29 cellular contexts compared by ENCODE assay signal in the genomic region with DNA sequence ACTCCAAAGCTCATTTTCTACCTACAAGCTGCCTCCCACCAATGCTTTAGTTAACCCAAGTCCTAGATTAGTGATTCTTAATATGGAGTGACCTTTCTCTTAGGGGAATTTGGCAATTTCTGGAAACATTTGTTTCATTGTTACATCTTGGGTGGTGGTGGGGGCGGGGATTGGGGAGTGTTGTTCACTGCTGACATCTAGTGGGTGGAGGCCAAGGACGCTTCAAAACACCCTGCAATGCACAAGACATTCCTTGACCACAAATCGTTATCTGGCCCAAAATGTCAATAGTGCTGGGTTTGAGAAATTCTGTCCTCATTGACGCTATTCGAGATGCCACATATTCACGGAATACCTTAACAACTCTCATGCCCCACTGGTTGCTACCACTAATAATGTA.
DNase-seq lines count a peak whose midpoint lies in the region; ATAC-seq and TF ChIP-seq lines count a peak whose summit lies in the region.
"Had no signal": no experiment of that assay in that cellular context is flagged by ENCODE, and none has a peak within 500 bp of the region (broad histone marks: within the 10 kb centered on the region; RNA-seq: fewer than 3 reads in every experiment).

No MANE protein-coding gene starts in this region.

- H3K4me3 ChIP-seq in DND-41 (ENCODE audit: low read depth in 1 of 2, low read length in 2 of 2) (no peak overlapping the region), OCI-LY1 (ENCODE audit: low read depth, low read length, poor library complexity, severe bottlenecking) (no peak overlapping the region), tibial artery (no peak overlapping the region)
- H3K4me3 ChIP-seq: adrenal gland, BLaER1, body of pancreas, GM12878, GM23338, left lung, skin epidermis, transverse colon had no signal

- H3K9me3 Mint-ChIP-seq in activated naive CD8-positive, alpha-beta T cell treated with anti-CD3 and anti-CD28 coated beads for 36 hours: peaks cover 2% of the 10 kb centered on the region
- H3K9me3 Mint-ChIP-seq in MCF 10A (ENCODE audit: unreplicated experiment): peaks cover 22% of the 10 kb centered on the region

- H3K9me3 ChIP-seq in DND-41 (ENCODE audit: insufficient read depth, low read length, severe bottlenecking) (no peaks in the 10 kb centered on the region), OCI-LY1 (ENCODE audit: low read length) (no peaks in the 10 kb centered on the region), tibial artery (no peaks in the 10 kb centered on the region)
- H3K9me3 ChIP-seq: adrenal gland, BLaER1, body of pancreas, transverse colon had no signal

- no peak overlapping the region for H3K4me3 Mint-ChIP-seq in activated naive CD8-positive, alpha-beta T cell treated with anti-CD3 and anti-CD28 coated beads for 36 hours
- no peak overlapping the region for H3K4me3 Mint-ChIP-seq in MCF 10A (ENCODE audit: unreplicated experiment)
- H3K4me3 Mint-ChIP-seq: GM23338; mesothelial cell of epicardium; naive thymus-derived CD8-positive, alpha-beta T cell; stimulated activated naive CD8-positive, alpha-beta T cell treated with anti-CD3 and anti-CD28 coated beads, Interleukin-15, amount 100 ng/mL, for 72 hours; T-cell had no signal

- no peak for ATAC-seq in DND-41 (ENCODE audit: insufficient read depth, low read depth)
- ATAC-seq: body of pancreas; GM12878; GM23338; left lung; naive thymus-derived CD8-positive, alpha-beta T cell; stimulated activated naive CD8-positive, alpha-beta T cell treated with anti-CD3 and anti-CD28 coated beads, Interleukin-15, amount 100 ng/mL, for 72 hours; T-cell had no signal

- no peaks in the 10 kb centered on the region for H3K27me3 ChIP-seq in DND-41 (ENCODE audit: insufficient read depth, low read length, poor library complexity)
- H3K27me3 ChIP-seq in OCI-LY1 (ENCODE audit: insufficient read depth, low read length): no peaks in the 10 kb centered on the region
- no peaks in the 10 kb centered on the region for H3K27me3 ChIP-seq in tibial artery
- H3K27me3 ChIP-seq: adrenal gland, BLaER1, body of pancreas, left lung, transverse colon had no signal

- H3K4me1 ChIP-seq in DND-41 (ENCODE audit: insufficient read depth, low read length) (no peaks in the 10 kb centered on the region), OCI-LY1 (ENCODE audit: insufficient read depth, low read length, severe bottlenecking) (no peaks in the 10 kb centered on the region), tibial artery (no peaks in the 10 kb centered on the region)
- H3K4me1 ChIP-seq: adrenal gland, body of pancreas, left lung, transverse colon had no signal

- H3K9me2 ChIP-seq in OCI-LY1 (ENCODE audit: low read depth, low read length): no peaks in the 10 kb centered on the region

- no peaks in the 10 kb centered on the region for H3K4me1 Mint-ChIP-seq in activated naive CD8-positive, alpha-beta T cell treated with anti-CD3 and anti-CD28 coated beads for 36 hours
- H3K4me1 Mint-ChIP-seq in MCF 10A (ENCODE audit: insufficient read depth, unreplicated experiment): no peaks in the 10 kb centered on the region
- H3K4me1 Mint-ChIP-seq: GM23338; naive thymus-derived CD8-positive, alpha-beta T cell; stimulated activated naive CD8-positive, alpha-beta T cell treated with anti-CD3 and anti-CD28 coated beads, Interleukin-15, amount 100 ng/mL, for 72 hours; T-cell had no signal

- no TSS peak for BruUV-seq in MCF 10A (replicated peaks; lab: Mats Ljungman, UMichigan)

- H3K27me3 Mint-ChIP-seq in activated naive CD8-positive, alpha-beta T cell treated with anti-CD3 and anti-CD28 coated beads for 36 hours: no peaks in the 10 kb centered on the region
- no peaks in the 10 kb centered on the region for H3K27me3 Mint-ChIP-seq in MCF 10A (ENCODE audit: insufficient read depth, unreplicated experiment)
- H3K27me3 Mint-ChIP-seq: stimulated activated naive CD8-positive, alpha-beta T cell treated with anti-CD3 and anti-CD28 coated beads, Interleukin-15, amount 100 ng/mL, for 72 hours; T-cell had no signal

- H3K27ac ChIP-seq in 22Rv1: no peak overlapping the region
- H3K27ac ChIP-seq in DND-41 (ENCODE audit: low read length): no peak overlapping the region
- H3K27ac ChIP-seq in OCI-LY1 (ENCODE audit: low read depth, low read length, poor library complexity, severe bottlenecking): no peak overlapping the region
- H3K27ac ChIP-seq in tibial artery: no peak overlapping the region
- H3K27ac ChIP-seq: adrenal gland, BLaER1, body of pancreas, left lung, skin epidermis, transverse colon had no signal

- TF ChIP-seq CTCF in 22Rv1 (IDR thresholded peaks at IDR 0.05) (peak; percentile 49), DND-41 (IDR thresholded peaks at IDR 0.05; ENCODE audit: borderline replicate concordance, extremely low read depth, low read length, poor library complexity, severe bottlenecking) (peak; percentile 31), OCI-LY1 (IDR thresholded peaks at IDR 0.05; ENCODE audit: low read length) (peak; percentile 27), tibial artery (IDR thresholded peaks at IDR 0.05) (no peak), MCF 10A (IDR thresholded peaks at IDR 0.05; ENCODE audit: unreplicated experiment) (no peak)

- CTCF ChIA-PET in MCF 10A (lab: Yijun Ruan, JAX): interaction anchor here (0.7 kb wide), 1 partner anchor 933 kb away, joined by 3 read pairs; no protein-coding TSS in a partner anchor

- H3K79me2 ChIP-seq in DND-41 (ENCODE audit: insufficient read depth, low read length) (no peaks in the 10 kb centered on the region), OCI-LY1 (ENCODE audit: insufficient read depth, low read length) (no peaks in the 10 kb centered on the region)

- H4K20me1 ChIP-seq in DND-41 (ENCODE audit: insufficient read depth, low read length) (no peaks in the 10 kb centered on the region), OCI-LY1 (ENCODE audit: insufficient read depth, low read length) (no peaks in the 10 kb centered on the region)
- H4K20me1 ChIP-seq: BLaER1 had no signal

- H3K9ac ChIP-seq in DND-41 (ENCODE audit: low read depth, low read length) (no peak overlapping the region), OCI-LY1 (ENCODE audit: low read length) (no peak overlapping the region)
- H3K9ac ChIP-seq: BLaER1 had no signal

- no peaks in the 10 kb centered on the region for H3F3A ChIP-seq in OCI-LY1 (ENCODE audit: insufficient read depth, low read length)

- POLR2A ChIA-PET in MCF 10A (lab: Yijun Ruan, JAX): no interaction called here

- no peaks in the 10 kb centered on the region for H3K36me3 Mint-ChIP-seq in activated naive CD8-positive, alpha-beta T cell treated with anti-CD3 and anti-CD28 coated beads for 36 hours
- H3K36me3 Mint-ChIP-seq in MCF 10A (ENCODE audit: insufficient read depth, unreplicated experiment): no peaks in the 10 kb centered on the region
- H3K36me3 Mint-ChIP-seq: mesothelial cell of epicardium, T-cell had no signal

- H3K27ac Mint-ChIP-seq in activated naive CD8-positive, alpha-beta T cell treated with anti-CD3 and anti-CD28 coated beads for 36 hours: no peak overlapping the region
- no peak overlapping the region for H3K27ac Mint-ChIP-seq in MCF 10A (ENCODE audit: low read depth, unreplicated experiment)
- H3K27ac Mint-ChIP-seq: GM23338; mesothelial cell of epicardium; naive thymus-derived CD8-positive, alpha-beta T cell; stimulated activated naive CD8-positive, alpha-beta T cell treated with anti-CD3 and anti-CD28 coated beads, Interleukin-15, amount 100 ng/mL, for 72 hours; T-cell had no signal

- intact Hi-C loops in tibial artery (cut with DNase I; ENCODE audit: low total_unique reads) (no loop called here), MCF 10A (cut with micrococcal nuclease) (no loop called here)

- H3K4me2 ChIP-seq in DND-41 (ENCODE audit: insufficient read depth, low read length) (no peak overlapping the region), OCI-LY1 (ENCODE audit: low read length) (no peak overlapping the region)
- H3K4me2 ChIP-seq: BLaER1, GM23338 had no signal

- DNase-seq in DND-41 (no peak), medulla oblongata (ENCODE audit: extremely low spot score) (peak; percentile 3), tibial artery (no peak), MCF 10A (ENCODE audit: unreplicated experiment) (no peak)
- no peak for DNase-seq in activated naive CD8-positive, alpha-beta T cell treated with anti-CD3 and anti-CD28 coated beads for 36 hours
- DNase-seq: activated CD4-positive, alpha-beta T cell treated with anti-CD3 and anti-CD28 coated beads, Interleukin-2, amount 50 U/mL, for 4 hours; activated naive CD4-positive, alpha-beta T cell treated with Interleukin-2 at 50 U/mL for 16 hours; body of pancreas; EL; IMR-90; left lung; naive thymus-derived CD8-positive, alpha-beta T cell; NCI-H1105 treated with DMSO at 0.1 percent for 48 hours; NCI-H2029 treated with DMSO at 0.1 percent for 48 hours; NCI-H2227 treated with DMSO at 0.1 percent for 48 hours; NCI-H526 treated with DMSO at 0.1 percent for 48 hours; occipital lobe; SHP77 treated with DMSO at 0.1 percent for 48 hours; stimulated activated naive CD8-positive, alpha-beta T cell treated with anti-CD3 and anti-CD28 coated beads, Interleukin-15, amount 100 ng/mL, for 72 hours; T-cell; transverse colon had no signal

- H2AFZ ChIP-seq in DND-41 (ENCODE audit: low read depth, low read length): no peak overlapping the region
- no peak overlapping the region for H2AFZ ChIP-seq in OCI-LY1 (ENCODE audit: low read length)
- H2AFZ ChIP-seq: GM23338 had no signal

- no peaks in the 10 kb centered on the region for H3K36me3 ChIP-seq in DND-41 (ENCODE audit: insufficient read depth, low read length)
- no peaks in the 10 kb centered on the region for H3K36me3 ChIP-seq in OCI-LY1 (ENCODE audit: insufficient read depth, low read length)
- H3K36me3 ChIP-seq in tibial artery: no peaks in the 10 kb centered on the region
- H3K36me3 ChIP-seq: adrenal gland, BLaER1, left lung, transverse colon had no signal

Comparison
In these comparisons a context has a peak if more than half of its experiments do, and no peak if none do; other contexts are left out.
1. CTCF ChIP-seq: peak in 22Rv1 (single experiment), DND-41 (single experiment) and OCI-LY1 (single experiment); none in tibial artery (0 of 2) and MCF 10A (single experiment).